ENCODE assay signal across 1 cellular context in the genomic region with DNA sequence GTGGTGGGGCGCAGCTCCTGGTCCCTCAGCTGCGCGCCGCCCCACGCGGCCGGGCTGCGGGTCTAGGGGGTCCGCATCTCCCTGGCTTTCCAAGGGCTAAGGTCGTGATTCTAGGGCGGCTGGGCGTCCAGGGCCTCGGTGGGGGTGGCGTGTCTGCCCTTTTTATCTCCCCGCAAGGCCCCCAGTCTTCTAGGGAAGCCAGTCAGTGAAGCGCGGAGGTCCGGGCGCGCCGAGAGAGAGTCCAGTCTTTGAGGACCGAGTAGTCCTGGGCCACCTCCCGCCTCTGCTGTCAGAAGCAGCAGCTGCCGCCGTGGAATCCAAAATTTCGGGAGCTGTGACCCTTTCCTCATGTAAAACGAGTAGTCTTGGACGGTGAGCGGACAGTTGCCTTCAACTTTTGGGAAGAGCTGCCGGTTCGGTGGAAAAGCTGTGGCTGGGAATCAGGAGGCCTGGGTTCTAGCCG.
TF ChIP-seq lines count a peak whose summit lies in the region.
"Not testable (repeated sequence)": the region's sequence is repeated elsewhere in the genome, so short reads cannot be mapped to it uniquely, and the experiment has no call there.

No MANE protein-coding gene starts in this region.

TF ChIP-seq in HepG2, 621 proteins besides CTCF, POLR2A, EP300 and RAD21 (continued from another document and continues in another):
- TF ChIP-seq SALL2 (CRISPR knock-in tag; IDR thresholded peaks at IDR 0.05): 0 out of 2 replicates have a peak, but pooled peaks have one; percentile 17
- 0 out of 2 replicates have a peak, but pooled peaks have one; percentile 54 for TF ChIP-seq ZNF234 (CRISPR knock-in tag; conservative IDR thresholded peaks at IDR 0.05)
- TF ChIP-seq, protein P1, sequence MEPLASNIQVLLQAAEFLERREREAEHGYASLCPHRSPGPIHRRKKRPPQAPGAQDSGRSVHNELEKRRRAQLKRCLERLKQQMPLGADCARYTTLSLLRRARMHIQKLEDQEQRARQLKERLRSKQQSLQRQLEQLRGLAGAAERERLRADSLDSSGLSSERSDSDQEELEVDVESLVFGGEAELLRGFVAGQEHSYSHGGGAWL (CRISPR knock-in tag; IDR thresholded peaks at IDR 0.05): peak; percentile 14; the same call in 1 of the 2 replicates
- peak; percentile 5; the same call in 1 of the 2 replicates for TF ChIP-seq ZNF501 (CRISPR knock-in tag; IDR thresholded peaks at IDR 0.05)
- 0 out of 2 replicates have a peak, but pooled peaks have one; percentile 1 for TF ChIP-seq ZMYM4 (CRISPR knock-in tag; IDR thresholded peaks at IDR 0.05)
- TF ChIP-seq MYC (CRISPR knock-in tag; IDR thresholded peaks at IDR 0.05; ENCODE audit: borderline replicate concordance): peak; percentile 36; the same call in 1 of the 2 replicates
- TF ChIP-seq, protein P2, sequence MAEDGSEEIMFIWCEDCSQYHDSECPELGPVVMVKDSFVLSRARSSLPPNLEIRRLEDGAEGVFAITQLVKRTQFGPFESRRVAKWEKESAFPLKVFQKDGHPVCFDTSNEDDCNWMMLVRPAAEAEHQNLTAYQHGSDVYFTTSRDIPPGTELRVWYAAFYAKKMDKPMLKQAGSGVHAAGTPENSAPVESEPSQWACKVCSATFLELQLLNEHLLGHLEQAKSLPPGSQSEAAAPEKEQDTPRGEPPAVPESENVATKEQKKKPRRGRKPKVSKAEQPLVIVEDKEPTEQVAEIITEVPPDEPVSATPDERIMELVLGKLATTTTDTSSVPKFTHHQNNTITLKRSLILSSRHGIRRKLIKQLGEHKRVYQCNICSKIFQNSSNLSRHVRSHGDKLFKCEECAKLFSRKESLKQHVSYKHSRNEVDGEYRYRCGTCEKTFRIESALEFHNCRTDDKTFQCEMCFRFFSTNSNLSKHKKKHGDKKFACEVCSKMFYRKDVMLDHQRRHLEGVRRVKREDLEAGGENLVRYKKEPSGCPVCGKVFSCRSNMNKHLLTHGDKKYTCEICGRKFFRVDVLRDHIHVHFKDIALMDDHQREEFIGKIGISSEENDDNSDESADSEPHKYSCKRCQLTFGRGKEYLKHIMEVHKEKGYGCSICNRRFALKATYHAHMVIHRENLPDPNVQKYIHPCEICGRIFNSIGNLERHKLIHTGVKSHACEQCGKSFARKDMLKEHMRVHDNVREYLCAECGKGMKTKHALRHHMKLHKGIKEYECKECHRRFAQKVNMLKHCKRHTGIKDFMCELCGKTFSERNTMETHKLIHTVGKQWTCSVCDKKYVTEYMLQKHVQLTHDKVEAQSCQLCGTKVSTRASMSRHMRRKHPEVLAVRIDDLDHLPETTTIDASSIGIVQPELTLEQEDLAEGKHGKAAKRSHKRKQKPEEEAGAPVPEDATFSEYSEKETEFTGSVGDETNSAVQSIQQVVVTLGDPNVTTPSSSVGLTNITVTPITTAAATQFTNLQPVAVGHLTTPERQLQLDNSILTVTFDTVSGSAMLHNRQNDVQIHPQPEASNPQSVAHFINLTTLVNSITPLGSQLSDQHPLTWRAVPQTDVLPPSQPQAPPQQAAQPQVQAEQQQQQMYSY (CRISPR knock-in tag; IDR thresholded peaks at IDR 0.05): 0 out of 2 replicates have a peak, but pooled peaks have one; percentile 30
- 0 out of 2 replicates have a peak, but pooled peaks have one; percentile 61 for TF ChIP-seq EED (CRISPR knock-in tag; IDR thresholded peaks at IDR 0.05)
- TF ChIP-seq ZNF772 (CRISPR knock-in tag; IDR thresholded peaks at IDR 0.05): peak; percentile 69
- 0 out of 2 replicates have a peak, but pooled peaks have one; percentile 5 for TF ChIP-seq ZFY (CRISPR knock-in tag; IDR thresholded peaks at IDR 0.05)
- peak; percentile 51; the same call in 1 of the 2 replicates for TF ChIP-seq GFI1 (CRISPR knock-in tag; IDR thresholded peaks at IDR 0.05; ENCODE audit: borderline replicate concordance)
- peak; percentile 65; the same call in 1 of the 2 replicates for TF ChIP-seq ZNF225 (CRISPR knock-in tag; IDR thresholded peaks at IDR 0.05)
- TF ChIP-seq TAF1 (CRISPR knock-in tag; IDR thresholded peaks at IDR 0.05): peak; percentile 28
- TF ChIP-seq GLI4 (CRISPR knock-in tag; IDR thresholded peaks at IDR 0.05; ENCODE audit: borderline replicate concordance): peak; percentile 59; the same call in 1 of the 2 replicates
- peak; percentile 93; the same call in 1 of the 2 replicates for TF ChIP-seq ZNF572 (CRISPR knock-in tag; IDR thresholded peaks at IDR 0.05)
- 0 out of 2 replicates have a peak, but pooled peaks have one; percentile 28 for TF ChIP-seq ZNF607 (CRISPR knock-in tag; IDR thresholded peaks at IDR 0.05; ENCODE audit: borderline replicate concordance)
- TF ChIP-seq, protein P3, sequence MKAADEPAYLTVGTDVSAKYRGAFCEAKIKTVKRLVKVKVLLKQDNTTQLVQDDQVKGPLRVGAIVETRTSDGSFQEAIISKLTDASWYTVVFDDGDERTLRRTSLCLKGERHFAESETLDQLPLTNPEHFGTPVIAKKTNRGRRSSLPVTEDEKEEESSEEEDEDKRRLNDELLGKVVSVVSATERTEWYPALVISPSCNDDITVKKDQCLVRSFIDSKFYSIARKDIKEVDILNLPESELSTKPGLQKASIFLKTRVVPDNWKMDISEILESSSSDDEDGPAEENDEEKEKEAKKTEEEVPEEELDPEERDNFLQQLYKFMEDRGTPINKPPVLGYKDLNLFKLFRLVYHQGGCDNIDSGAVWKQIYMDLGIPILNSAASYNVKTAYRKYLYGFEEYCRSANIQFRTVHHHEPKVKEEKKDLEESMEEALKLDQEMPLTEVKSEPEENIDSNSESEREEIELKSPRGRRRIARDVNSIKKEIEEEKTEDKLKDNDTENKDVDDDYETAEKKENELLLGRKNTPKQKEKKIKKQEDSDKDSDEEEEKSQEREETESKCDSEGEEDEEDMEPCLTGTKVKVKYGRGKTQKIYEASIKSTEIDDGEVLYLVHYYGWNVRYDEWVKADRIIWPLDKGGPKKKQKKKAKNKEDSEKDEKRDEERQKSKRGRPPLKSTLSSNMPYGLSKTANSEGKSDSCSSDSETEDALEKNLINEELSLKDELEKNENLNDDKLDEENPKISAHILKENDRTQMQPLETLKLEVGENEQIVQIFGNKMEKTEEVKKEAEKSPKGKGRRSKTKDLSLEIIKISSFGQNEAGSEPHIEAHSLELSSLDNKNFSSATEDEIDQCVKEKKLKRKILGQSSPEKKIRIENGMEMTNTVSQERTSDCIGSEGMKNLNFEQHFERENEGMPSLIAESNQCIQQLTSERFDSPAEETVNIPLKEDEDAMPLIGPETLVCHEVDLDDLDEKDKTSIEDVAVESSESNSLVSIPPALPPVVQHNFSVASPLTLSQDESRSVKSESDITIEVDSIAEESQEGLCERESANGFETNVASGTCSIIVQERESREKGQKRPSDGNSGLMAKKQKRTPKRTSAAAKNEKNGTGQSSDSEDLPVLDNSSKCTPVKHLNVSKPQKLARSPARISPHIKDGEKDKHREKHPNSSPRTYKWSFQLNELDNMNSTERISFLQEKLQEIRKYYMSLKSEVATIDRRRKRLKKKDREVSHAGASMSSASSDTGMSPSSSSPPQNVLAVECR (CRISPR knock-in tag; IDR thresholded peaks at IDR 0.05; ENCODE audit: borderline replicate concordance): peak; percentile 40
- TF ChIP-seq, protein P4, sequence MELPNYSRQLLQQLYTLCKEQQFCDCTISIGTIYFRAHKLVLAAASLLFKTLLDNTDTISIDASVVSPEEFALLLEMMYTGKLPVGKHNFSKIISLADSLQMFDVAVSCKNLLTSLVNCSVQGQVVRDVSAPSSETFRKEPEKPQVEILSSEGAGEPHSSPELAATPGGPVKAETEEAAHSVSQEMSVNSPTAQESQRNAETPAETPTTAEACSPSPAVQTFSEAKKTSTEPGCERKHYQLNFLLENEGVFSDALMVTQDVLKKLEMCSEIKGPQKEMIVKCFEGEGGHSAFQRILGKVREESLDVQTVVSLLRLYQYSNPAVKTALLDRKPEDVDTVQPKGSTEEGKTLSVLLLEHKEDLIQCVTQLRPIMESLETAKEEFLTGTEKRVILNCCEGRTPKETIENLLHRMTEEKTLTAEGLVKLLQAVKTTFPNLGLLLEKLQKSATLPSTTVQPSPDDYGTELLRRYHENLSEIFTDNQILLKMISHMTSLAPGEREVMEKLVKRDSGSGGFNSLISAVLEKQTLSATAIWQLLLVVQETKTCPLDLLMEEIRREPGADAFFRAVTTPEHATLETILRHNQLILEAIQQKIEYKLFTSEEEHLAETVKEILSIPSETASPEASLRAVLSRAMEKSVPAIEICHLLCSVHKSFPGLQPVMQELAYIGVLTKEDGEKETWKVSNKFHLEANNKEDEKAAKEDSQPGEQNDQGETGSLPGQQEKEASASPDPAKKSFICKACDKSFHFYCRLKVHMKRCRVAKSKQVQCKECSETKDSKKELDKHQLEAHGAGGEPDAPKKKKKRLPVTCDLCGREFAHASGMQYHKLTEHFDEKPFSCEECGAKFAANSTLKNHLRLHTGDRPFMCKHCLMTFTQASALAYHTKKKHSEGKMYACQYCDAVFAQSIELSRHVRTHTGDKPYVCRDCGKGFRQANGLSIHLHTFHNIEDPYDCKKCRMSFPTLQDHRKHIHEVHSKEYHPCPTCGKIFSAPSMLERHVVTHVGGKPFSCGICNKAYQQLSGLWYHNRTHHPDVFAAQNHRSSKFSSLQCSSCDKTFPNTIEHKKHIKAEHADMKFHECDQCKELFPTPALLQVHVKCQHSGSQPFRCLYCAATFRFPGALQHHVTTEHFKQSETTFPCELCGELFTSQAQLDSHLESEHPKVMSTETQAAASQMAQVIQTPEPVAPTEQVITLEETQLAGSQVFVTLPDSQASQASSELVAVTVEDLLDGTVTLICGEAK (IDR thresholded peaks at IDR 0.05): not testable (repeated sequence)
- TF ChIP-seq, protein P4 (CRISPR knock-in tag; IDR thresholded peaks at IDR 0.05): peak; percentile 51; the same call in 1 of the 2 replicates
- TF ChIP-seq PHF8 (CRISPR knock-in tag; IDR thresholded peaks at IDR 0.05): peak; percentile 22; the same call in 1 of the 2 replicates
- TF ChIP-seq, protein P5, sequence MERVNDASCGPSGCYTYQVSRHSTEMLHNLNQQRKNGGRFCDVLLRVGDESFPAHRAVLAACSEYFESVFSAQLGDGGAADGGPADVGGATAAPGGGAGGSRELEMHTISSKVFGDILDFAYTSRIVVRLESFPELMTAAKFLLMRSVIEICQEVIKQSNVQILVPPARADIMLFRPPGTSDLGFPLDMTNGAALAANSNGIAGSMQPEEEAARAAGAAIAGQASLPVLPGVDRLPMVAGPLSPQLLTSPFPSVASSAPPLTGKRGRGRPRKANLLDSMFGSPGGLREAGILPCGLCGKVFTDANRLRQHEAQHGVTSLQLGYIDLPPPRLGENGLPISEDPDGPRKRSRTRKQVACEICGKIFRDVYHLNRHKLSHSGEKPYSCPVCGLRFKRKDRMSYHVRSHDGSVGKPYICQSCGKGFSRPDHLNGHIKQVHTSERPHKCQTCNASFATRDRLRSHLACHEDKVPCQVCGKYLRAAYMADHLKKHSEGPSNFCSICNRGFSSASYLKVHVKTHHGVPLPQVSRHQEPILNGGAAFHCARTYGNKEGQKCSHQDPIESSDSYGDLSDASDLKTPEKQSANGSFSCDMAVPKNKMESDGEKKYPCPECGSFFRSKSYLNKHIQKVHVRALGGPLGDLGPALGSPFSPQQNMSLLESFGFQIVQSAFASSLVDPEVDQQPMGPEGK (CRISPR knock-in tag; IDR thresholded peaks at IDR 0.05): peak; percentile 61; the same call in 1 of the 2 replicates
- 0 out of 2 replicates have a peak, but pooled peaks have one; percentile 0 for TF ChIP-seq HNF4A (CRISPR knock-in tag; IDR thresholded peaks at IDR 0.05)
- 0 out of 2 replicates have a peak, but pooled peaks have one; percentile 9 for TF ChIP-seq ZNF616 (CRISPR knock-in tag; IDR thresholded peaks at IDR 0.05; ENCODE audit: low read depth)
- 0 out of 2 replicates have a peak, but pooled peaks have one; percentile 33 for TF ChIP-seq ZNF263 (CRISPR knock-in tag; IDR thresholded peaks at IDR 0.05)
- TF ChIP-seq, protein P6, sequence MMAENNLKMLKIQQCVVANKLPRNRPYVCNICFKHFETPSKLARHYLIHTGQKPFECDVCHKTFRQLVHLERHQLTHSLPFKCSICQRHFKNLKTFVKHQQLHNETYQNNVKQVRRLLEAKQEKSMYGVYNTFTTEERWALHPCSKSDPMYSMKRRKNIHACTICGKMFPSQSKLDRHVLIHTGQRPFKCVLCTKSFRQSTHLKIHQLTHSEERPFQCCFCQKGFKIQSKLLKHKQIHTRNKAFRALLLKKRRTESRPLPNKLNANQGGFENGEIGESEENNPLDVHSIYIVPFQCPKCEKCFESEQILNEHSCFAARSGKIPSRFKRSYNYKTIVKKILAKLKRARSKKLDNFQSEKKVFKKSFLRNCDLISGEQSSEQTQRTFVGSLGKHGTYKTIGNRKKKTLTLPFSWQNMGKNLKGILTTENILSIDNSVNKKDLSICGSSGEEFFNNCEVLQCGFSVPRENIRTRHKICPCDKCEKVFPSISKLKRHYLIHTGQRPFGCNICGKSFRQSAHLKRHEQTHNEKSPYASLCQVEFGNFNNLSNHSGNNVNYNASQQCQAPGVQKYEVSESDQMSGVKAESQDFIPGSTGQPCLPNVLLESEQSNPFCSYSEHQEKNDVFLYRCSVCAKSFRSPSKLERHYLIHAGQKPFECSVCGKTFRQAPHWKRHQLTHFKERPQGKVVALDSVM (CRISPR knock-in tag; IDR thresholded peaks at IDR 0.05): peak; percentile 60; the same call in 1 of the 2 replicates
- TF ChIP-seq, protein P7, sequence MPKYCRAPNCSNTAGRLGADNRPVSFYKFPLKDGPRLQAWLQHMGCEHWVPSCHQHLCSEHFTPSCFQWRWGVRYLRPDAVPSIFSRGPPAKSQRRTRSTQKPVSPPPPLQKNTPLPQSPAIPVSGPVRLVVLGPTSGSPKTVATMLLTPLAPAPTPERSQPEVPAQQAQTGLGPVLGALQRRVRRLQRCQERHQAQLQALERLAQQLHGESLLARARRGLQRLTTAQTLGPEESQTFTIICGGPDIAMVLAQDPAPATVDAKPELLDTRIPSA (CRISPR knock-in tag; IDR thresholded peaks at IDR 0.05; ENCODE audit: borderline replicate concordance): 0 out of 2 replicates have a peak, but pooled peaks have one; percentile 56
- peak; percentile 16; the same call in 1 of the 2 replicates for TF ChIP-seq ZNF350 (CRISPR knock-in tag; IDR thresholded peaks at IDR 0.05; ENCODE audit: borderline replicate concordance, low read depth)
- peak; percentile 32 for TF ChIP-seq ASH2L (IDR thresholded peaks at IDR 0.05; ENCODE audit: insufficient read length, low read depth, low read length)
- peak; percentile 44 for TF ChIP-seq HNRNPLL (IDR thresholded peaks at IDR 0.05; ENCODE audit: low read depth, low read length, poor library complexity, severe bottlenecking)
